Comparison of ENCODE assay signal across 5 cellular contexts in the genomic region with DNA sequence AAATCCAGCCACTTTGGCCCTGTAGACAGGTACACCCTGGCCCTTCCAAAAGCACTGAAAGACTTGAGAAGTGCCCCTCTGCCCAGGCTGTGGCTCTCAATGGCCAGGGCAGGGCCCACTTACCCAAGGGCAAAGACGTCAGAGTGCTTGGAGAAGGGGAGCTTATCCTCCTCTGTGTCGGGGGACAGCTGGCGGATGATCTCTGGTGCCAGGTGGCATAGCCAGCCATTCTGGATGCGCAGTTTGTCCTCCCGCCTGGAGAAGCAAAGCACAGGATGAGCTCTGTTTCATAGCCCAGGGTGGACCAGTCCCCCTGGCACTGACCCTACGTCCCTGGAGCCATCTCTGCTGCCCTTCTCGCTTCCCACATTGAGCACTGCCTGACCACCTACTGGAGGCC.
"Had no signal": no experiment of that assay in that cellular context is flagged by ENCODE, and none has a peak within 500 bp of the region (broad histone marks: within the 10 kb centered on the region; RNA-seq: fewer than 3 reads in every experiment).

No MANE protein-coding gene starts in this region.

- H3K4me2 ChIP-seq: GM23338 had no signal

- H3K27ac ChIP-seq: HL-60 had no signal

- ATAC-seq: GM23338, HepG2 had no signal

- DNase-seq: H9, HCEC 1CT had no signal

- H2AFZ ChIP-seq: GM23338 had no signal

- H3K4me3 ChIP-seq: GM23338 had no signal
